ENCODE assay signal across 22 cellular contexts in genomic region chr7:142176901-142177300, GRCh38.
DNase-seq lines count a peak whose midpoint lies in the region; ATAC-seq and TF ChIP-seq lines count a peak whose summit lies in the region.
"Had no signal": no experiment of that assay in that cellular context is flagged by ENCODE, and none has a peak within 500 bp of the region (broad histone marks: within the 10 kb centered on the region; RNA-seq: fewer than 3 reads in every experiment).

No MANE protein-coding gene starts in this region.

- H3K9me3 Mint-ChIP-seq in HFFc6: peaks cover 40% of the 10 kb centered on the region

- H3K27ac ChIP-seq in substantia nigra (ENCODE audit: low read depth, low read length, poor library complexity, severe bottlenecking): no peak overlapping the region
- H3K27ac ChIP-seq: 22Rv1, HL-60 had no signal

- TF ChIP-seq CTCF in epithelial cell of esophagus (IDR thresholded peaks at IDR 0.05; ENCODE audit: insufficient read depth, low read depth, low read length, missing control alignments) (no peak), HFFc6 (IDR thresholded peaks at IDR 0.05) (no peak)

- peak; percentile 4 for DNase-seq in NOMO-1 treated with DMSO at 0.1 percent for 48 hours (lab: John Stamatoyannopoulos, UW; ENCODE audit: unreplicated experiment)
- no peak for DNase-seq in NOMO-1 treated with dmso at 0.1 percent for 144 hours (lab: John Stamatoyannopoulos, UW; ENCODE audit: unreplicated experiment)
- peak; percentile 9 for DNase-seq in SIG-M5 (lab: John Stamatoyannopoulos, UW)
- DNase-seq in epithelial cell of esophagus (ENCODE audit: low read depth): peak; percentile 22
- DNase-seq in substantia nigra (lab: John Stamatoyannopoulos, UW): no peak
- no peak for DNase-seq in HFFc6
- no peak for DNase-seq in NCI-H2081 treated with DMSO at 0.1 percent for 48 hours (lab: John Stamatoyannopoulos, UW)
- DNase-seq: BE2C; CD4-positive, CD25-positive, alpha-beta regulatory T cell; COR-L47; DMS 273 treated with DMSO at 0.1 percent for 48 hours; DND-41; H7; NCI-H1048; NCI-H1436; NCI-H1930; NCI-H2171; SK-N-SH had no signal

- ATAC-seq in HG02642 (IDR thresholded peaks at IDR 0.05; ENCODE audit: poor library complexity, unreplicated experiment): no peak
- ATAC-seq: Right ventricle myocardium inferior had no signal

- no peak overlapping the region for H3K27ac Mint-ChIP-seq in HFFc6
- H3K27ac Mint-ChIP-seq: CD4-positive, CD25-positive, alpha-beta regulatory T cell had no signal

- no peak overlapping the region for H3K4me3 Mint-ChIP-seq in HFFc6
- H3K4me3 Mint-ChIP-seq: CD4-positive, CD25-positive, alpha-beta regulatory T cell had no signal

- no peak overlapping the region for H3K4me3 ChIP-seq in epithelial cell of esophagus (ENCODE audit: low read length)

- no peaks in the 10 kb centered on the region for H3K4me1 Mint-ChIP-seq in HFFc6 (ENCODE audit: low read depth)
- H3K4me1 Mint-ChIP-seq: CD4-positive, CD25-positive, alpha-beta regulatory T cell had no signal

- H3K36me3 Mint-ChIP-seq in HFFc6 (ENCODE audit: low read depth): peaks cover 5% of the 10 kb centered on the region
- H3K36me3 Mint-ChIP-seq: CD4-positive, CD25-positive, alpha-beta regulatory T cell had no signal

- H3K27me3 Mint-ChIP-seq in HFFc6 (ENCODE audit: insufficient read depth): no peaks in the 10 kb centered on the region

Comparison
In these comparisons a context has a peak if more than half of its experiments do, and no peak if none do; other contexts are left out.
1. DNase-seq: peak in NOMO-1 treated with DMSO at 0.1 percent for 48 hours (single experiment), SIG-M5 (single experiment) and epithelial cell of esophagus (single experiment); none in NOMO-1 treated with dmso at 0.1 percent for 144 hours (single experiment), substantia nigra (0 of 49), HFFc6 (single experiment) and NCI-H2081 treated with DMSO at 0.1 percent for 48 hours (single experiment).